8 cellular contexts compared by ENCODE assay signal in genomic region chr4:54658321-54659093, GRCh38. TPM values are rescaled to one million over a fixed set of nuclear protein-coding genes. Genes with fewer than 3 reads are reported as not detected.
DNase-seq lines count a peak whose midpoint lies in the region; ATAC-seq and TF ChIP-seq lines count a peak whose summit lies in the region.

No MANE protein-coding gene starts in this region.

- intact Hi-C loops in lower lobe of right lung (cut with DNase I), result no loop called here

- peak overlapping the region; percentile 44 for H3K4me3 ChIP-seq in BE2C (ENCODE audit: low read depth, low read length)
- peak overlapping the region; percentile 63 for H3K4me3 ChIP-seq in lower lobe of right lung

- ATAC-seq in GM18909 (IDR thresholded peaks at IDR 0.05; ENCODE audit: poor library complexity, unreplicated experiment) (peak; percentile 63), lower lobe of right lung (peak; percentile 72 to 79)

- no peak overlapping the region for H3K27ac ChIP-seq in VCaP
- H3K27ac ChIP-seq in lower lobe of right lung, result peak overlapping the region; percentile 56

- H3K36me3 ChIP-seq in BE2C, result no peaks in the 10 kb centered on the region
- no peaks in the 10 kb centered on the region for H3K36me3 ChIP-seq in lower lobe of right lung

- H3K9me3 ChIP-seq in BE2C, result no peaks in the 10 kb centered on the region
- H3K9me3 ChIP-seq in lower lobe of right lung, result no peaks in the 10 kb centered on the region

- TF ChIP-seq CTCF in BE2C (IDR thresholded peaks at IDR 0.05; ENCODE audit: low read depth, low read length) (peak; percentile 28; the same call in 1 of the 2 replicates), VCaP (conservative IDR thresholded peaks at IDR 0.05) (peak; percentile 63), lower lobe of right lung (IDR thresholded peaks at IDR 0.05) (peak; percentile 29)

- peak; percentile 55 for DNase-seq in BE2C
- peak; percentile 55 for DNase-seq in LoVo (ENCODE audit: low spot score)
- DNase-seq in ecto neural progenitor cell (ENCODE audit: low spot score), result peak; percentile 81
- DNase-seq in lower lobe of right lung, result peak; percentile 64
- peak; percentile 13 for DNase-seq in stimulated activated CD8-positive, alpha-beta memory T cell treated with anti-CD3 and anti-CD28 coated beads, Interleukin-4, amount 100 ng/mL, for 24 hours (ENCODE audit: low read depth)
- no peak for DNase-seq in OCI-M2 (lab: John Stamatoyannopoulos, UW; ENCODE audit: unreplicated experiment)

- peaks cover 49% of the 10 kb centered on the region for H3K27me3 ChIP-seq in BE2C
- H3K27me3 ChIP-seq in lower lobe of right lung (ENCODE audit: low read depth), result peaks cover 39% of the 10 kb centered on the region

- H3K4me1 ChIP-seq in BE2C (no peaks in the 10 kb centered on the region), lower lobe of right lung (peaks cover 36% of the 10 kb centered on the region)

RNA-seq across cellular contexts. Expression of gene KIT, which starts 0.8 kb away (rescaled TPM):
- not detected for polyA plus RNA-seq in BE2C (2012; ENCODE audit: insufficient read depth, insufficient read length, low read depth)
- 28.5 TPM for total RNA-seq in lower lobe of right lung
